ENCODE assay signal across 1 cellular context in the genomic region with DNA sequence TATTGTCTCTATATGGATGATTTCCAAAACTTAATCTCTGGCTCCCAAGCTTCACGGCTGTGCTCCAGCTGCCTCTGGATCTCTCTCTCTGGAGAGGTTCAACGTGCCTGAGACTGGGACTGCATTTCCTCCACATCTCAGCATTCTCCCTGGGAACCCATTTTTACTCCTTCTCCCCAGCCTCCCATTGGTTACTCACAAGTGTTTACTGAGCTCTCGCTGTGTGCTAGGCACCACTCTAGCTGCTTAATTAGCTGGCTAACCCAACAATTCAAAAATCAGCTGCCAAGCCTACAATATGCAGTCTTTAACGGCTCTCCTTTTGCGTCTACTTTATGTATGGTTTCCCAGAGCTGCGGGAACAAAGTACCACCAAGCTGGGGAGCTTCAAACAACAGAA.
TF ChIP-seq lines count a peak whose summit lies in the region.

No MANE protein-coding gene starts in this region.

TF ChIP-seq in WTC11, 78 proteins besides CTCF, POLR2A, EP300 and RAD21 (continued from another document):
- TF ChIP-seq, protein P1, sequence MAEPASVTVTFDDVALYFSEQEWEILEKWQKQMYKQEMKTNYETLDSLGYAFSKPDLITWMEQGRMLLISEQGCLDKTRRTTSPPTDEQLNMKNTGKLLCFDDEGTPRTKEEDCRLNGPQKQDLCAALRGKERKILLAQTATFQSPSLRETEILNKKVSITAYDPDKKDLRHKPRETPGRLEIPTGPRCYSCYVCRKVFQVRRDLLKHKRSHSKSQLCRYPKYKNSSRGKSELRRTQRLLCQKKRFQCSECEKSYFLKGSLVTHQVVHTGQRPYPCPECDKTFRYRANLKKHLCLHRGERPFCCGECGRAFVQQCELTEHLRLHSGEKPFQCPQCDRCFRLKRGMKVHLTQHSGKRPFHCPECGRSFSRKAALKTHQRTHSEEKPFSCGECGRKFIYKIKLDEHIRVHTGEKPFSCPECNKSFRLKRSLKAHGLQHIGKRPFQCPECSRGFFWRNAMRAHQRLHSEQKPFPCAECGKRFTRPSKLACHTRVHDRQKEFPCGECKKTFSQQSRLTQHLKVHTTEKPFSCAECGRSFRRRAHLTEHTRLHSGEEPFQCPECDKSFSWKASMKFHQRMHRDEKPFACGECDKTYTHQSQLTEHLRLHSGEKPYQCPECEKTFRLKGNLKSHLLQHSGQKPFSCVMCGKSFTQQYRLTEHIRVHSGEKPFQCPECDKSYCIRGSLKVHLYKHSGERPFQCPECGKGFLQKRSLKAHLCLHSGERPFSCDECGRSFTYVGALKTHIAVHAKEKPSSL (CRISPR knock-in tag; conservative IDR thresholded peaks at IDR 0.05), result no peak
- no peak for TF ChIP-seq FOXK1 (CRISPR knock-in tag; IDR thresholded peaks at IDR 0.05)
- no peak for TF ChIP-seq EMX1 (CRISPR knock-in tag; IDR thresholded peaks at IDR 0.05)
- no peak for TF ChIP-seq TEAD1 (CRISPR knock-in tag; IDR thresholded peaks at IDR 0.05)
- no peak for TF ChIP-seq ZNF317 (CRISPR knock-in tag; IDR thresholded peaks at IDR 0.05; ENCODE audit: borderline replicate concordance, low read depth)
- TF ChIP-seq, protein P2, sequence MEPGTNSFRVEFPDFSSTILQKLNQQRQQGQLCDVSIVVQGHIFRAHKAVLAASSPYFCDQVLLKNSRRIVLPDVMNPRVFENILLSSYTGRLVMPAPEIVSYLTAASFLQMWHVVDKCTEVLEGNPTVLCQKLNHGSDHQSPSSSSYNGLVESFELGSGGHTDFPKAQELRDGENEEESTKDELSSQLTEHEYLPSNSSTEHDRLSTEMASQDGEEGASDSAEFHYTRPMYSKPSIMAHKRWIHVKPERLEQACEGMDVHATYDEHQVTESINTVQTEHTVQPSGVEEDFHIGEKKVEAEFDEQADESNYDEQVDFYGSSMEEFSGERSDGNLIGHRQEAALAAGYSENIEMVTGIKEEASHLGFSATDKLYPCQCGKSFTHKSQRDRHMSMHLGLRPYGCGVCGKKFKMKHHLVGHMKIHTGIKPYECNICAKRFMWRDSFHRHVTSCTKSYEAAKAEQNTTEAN (CRISPR knock-in tag; IDR thresholded peaks at IDR 0.05), result no peak
- no peak for TF ChIP-seq E2F4 (CRISPR knock-in tag; IDR thresholded peaks at IDR 0.05; ENCODE audit: borderline replicate concordance, low read depth)
- no peak for TF ChIP-seq NR3C1 (CRISPR knock-in tag; conservative IDR thresholded peaks at IDR 0.05; ENCODE audit: low read depth)
- TF ChIP-seq TP53 (CRISPR knock-in tag; IDR thresholded peaks at IDR 0.05), result no peak
- TF ChIP-seq ZSCAN18 (CRISPR knock-in tag; IDR thresholded peaks at IDR 0.05), result no peak
TF ChIP-seq in WTC11: peak in this region for 0.
